In genomic region chr3:61948699-61949305, GRCh38 we compare ENCODE assay signal across 15 cellular contexts.
A peak's percentile ranks its signal among the peaks of the same experiment; 100 is the strongest.
DNase-seq lines count a peak whose midpoint lies in the region; ATAC-seq and TF ChIP-seq lines count a peak whose summit lies in the region.
"Had no signal": no experiment of that assay in that cellular context is flagged by ENCODE, and none has a peak within 500 bp of the region (broad histone marks: within the 10 kb centered on the region; RNA-seq: fewer than 3 reads in every experiment).

No MANE protein-coding gene starts in this region.

- H3K4me3 ChIP-seq in GM23338 (no peak overlapping the region), skeletal muscle tissue (ENCODE audit: low read length in 3 of 3) (no peak overlapping the region)
- H3K4me3 ChIP-seq: SK-N-MC had no signal

- H3K27me3 Mint-ChIP-seq in GM23338 (ENCODE audit: insufficient read depth, low read depth, poor library complexity), result peaks cover 5% of the 10 kb centered on the region
- H3K27me3 Mint-ChIP-seq in glutamatergic neuron (ENCODE audit: unreplicated experiment), result peaks cover 1% of the 10 kb centered on the region
- H3K27me3 Mint-ChIP-seq: CD4-positive, alpha-beta T cell had no signal

- H4K20me1 ChIP-seq in GM23338 (replicated peaks; ENCODE audit: insufficient read depth), result no peaks in the 10 kb centered on the region; the same call in 1 of the 2 replicates

- H3K36me3 ChIP-seq in GM23338 (ENCODE audit: insufficient read depth), result no peaks in the 10 kb centered on the region
- H3K36me3 ChIP-seq in skeletal muscle tissue (ENCODE audit: control insufficient read depth in 3 of 3, insufficient read depth in 3 of 3, low read length in 3 of 3), result no peaks in the 10 kb centered on the region

- TF ChIP-seq CTCF in GM23338 (conservative IDR thresholded peaks at IDR 0.05; ENCODE audit: low read depth in 2 of 2) (no peak), glutamatergic neuron (IDR thresholded peaks at IDR 0.05; ENCODE audit: partially characterized antibody, unreplicated experiment) (no peak), GM13977 (IDR thresholded peaks at IDR 0.05; ENCODE audit: extremely low read depth, insufficient read depth, missing control alignments) (no peak)

- peaks cover 4% of the 10 kb centered on the region; the same call in 1 of the 2 replicates for H3K9me2 ChIP-seq in GM23338 (ENCODE audit: insufficient read depth)

- H3K4me1 ChIP-seq in GM23338 (ENCODE audit: insufficient read depth), result peaks cover 79% of the 10 kb centered on the region
- peaks cover 2 to 21% (median 7%) of the 10 kb centered on the region in 3 donors for H3K4me1 ChIP-seq in skeletal muscle tissue (ENCODE audit: control insufficient read depth in 3 of 3, insufficient read depth in 3 of 3, low read length in 3 of 3)

- peak overlapping the region; percentile 40; the same call in 1 of the 2 replicates for H3K27ac ChIP-seq in GM23338 (ENCODE audit: low read depth)
- peak overlapping the region; percentile 1 for H3K27ac ChIP-seq in skeletal muscle tissue (ENCODE audit: low read depth, low read length)
- H3K27ac ChIP-seq: SK-N-MC had no signal

- no peak overlapping the region for H3K9ac ChIP-seq in skeletal muscle tissue (ENCODE audit: low read depth in 1 of 3, low read length in 3 of 3)

- DNase-seq in GM23338 (ENCODE audit: low spot score) (no peak), NCI-H2227 treated with DMSO at 0.1 percent for 48 hours (lab: John Stamatoyannopoulos, UW) (peak; percentile 81), glutamatergic neuron (no peak), GM13977 (ENCODE audit: low spot score) (no peak), DMS53 treated with DMSO at 0.1 percent for 48 hours (lab: John Stamatoyannopoulos, UW; ENCODE audit: unreplicated experiment) (no peak)
- DNase-seq: CD4-positive, alpha-beta T cell; DMS53; HCEC 1CT; NCI-H1105 treated with DMSO at 0.1 percent for 48 hours; NCI-H1694 treated with DMSO at 0.1 percent for 48 hours; NCI-H510A had no signal

- H3K9me3 ChIP-seq in skeletal muscle tissue (ENCODE audit: control insufficient read depth in 3 of 3, low read length in 3 of 3), result no peaks in the 10 kb centered on the region

- H3K36me3 Mint-ChIP-seq in GM23338 (ENCODE audit: low read depth), result no peaks in the 10 kb centered on the region
- H3K36me3 Mint-ChIP-seq in glutamatergic neuron (ENCODE audit: unreplicated experiment), result no peaks in the 10 kb centered on the region

- H3K27me3 ChIP-seq in GM23338 (ENCODE audit: insufficient read depth), result no peaks in the 10 kb centered on the region
- H3K27me3 ChIP-seq in skeletal muscle tissue (ENCODE audit: control insufficient read depth in 3 of 3, insufficient read depth in 3 of 3, low read length in 3 of 3), result no peaks in the 10 kb centered on the region

- 0 out of 2 replicates have a peak overlapping the region, but pooled peaks have one; percentile 34 for H3K4me2 ChIP-seq in GM23338

- H2AFZ ChIP-seq in GM23338, result no peak overlapping the region

- peak overlapping the region; percentile 16 for H3K27ac Mint-ChIP-seq in GM23338
- H3K27ac Mint-ChIP-seq in glutamatergic neuron (ENCODE audit: unreplicated experiment), result peak overlapping the region; percentile 41
- H3K27ac Mint-ChIP-seq: CD4-positive, alpha-beta T cell had no signal

- no peaks in the 10 kb centered on the region for H3F3A ChIP-seq in GM23338 (replicated peaks; ENCODE audit: low read depth)

- H3K4me1 Mint-ChIP-seq in GM23338 (peaks cover 74% of the 10 kb centered on the region), glutamatergic neuron (ENCODE audit: low read depth, unreplicated experiment) (peaks cover 28% of the 10 kb centered on the region)

- H3K9me3 Mint-ChIP-seq in GM23338 (no peaks in the 10 kb centered on the region), glutamatergic neuron (ENCODE audit: unreplicated experiment) (peaks cover 4% of the 10 kb centered on the region)
- H3K9me3 Mint-ChIP-seq: CD4-positive, alpha-beta T cell had no signal

- ATAC-seq in GM23338 (no peak), GM18511 (IDR thresholded peaks at IDR 0.05; ENCODE audit: unreplicated experiment) (no peak)
- ATAC-seq: Panc1 had no signal

- peaks cover 60% of the 10 kb centered on the region for H3K79me2 ChIP-seq in GM23338 (replicated peaks; ENCODE audit: insufficient read depth)

- in situ Hi-C loops in GM13977 (cut with MboI; ENCODE audit: low pct_unique_long_range_greater_than_20kb, low sequenced_read_pairs, unreplicated experiment), result no loop called here

- no peak overlapping the region; the same call in 2 of the 3 replicates for H3K4me3 Mint-ChIP-seq in GM23338
- H3K4me3 Mint-ChIP-seq in glutamatergic neuron (ENCODE audit: unreplicated experiment), result no peak overlapping the region
- H3K4me3 Mint-ChIP-seq: CD4-positive, alpha-beta T cell had no signal

TF ChIP-seq in GM23338, 12 proteins besides CTCF, POLR2A, EP300 and RAD21 (continues in another document):
- no peak for TF ChIP-seq EZH2 (IDR thresholded peaks at IDR 0.05; ENCODE audit: low read depth, unreplicated experiment)
- no peak for TF ChIP-seq EZH2phosphoT487 (IDR thresholded peaks at IDR 0.05; ENCODE audit: unreplicated experiment)
- no peak for TF ChIP-seq REST (IDR thresholded peaks at IDR 0.05; ENCODE audit: unreplicated experiment)
- no peak for TF ChIP-seq POLR2AphosphoS5 (IDR thresholded peaks at IDR 0.05; ENCODE audit: low read depth)
- no peak for TF ChIP-seq NANOG (IDR thresholded peaks at IDR 0.05; ENCODE audit: borderline replicate concordance)
